13 cellular contexts compared by ENCODE assay signal in the genomic region with DNA sequence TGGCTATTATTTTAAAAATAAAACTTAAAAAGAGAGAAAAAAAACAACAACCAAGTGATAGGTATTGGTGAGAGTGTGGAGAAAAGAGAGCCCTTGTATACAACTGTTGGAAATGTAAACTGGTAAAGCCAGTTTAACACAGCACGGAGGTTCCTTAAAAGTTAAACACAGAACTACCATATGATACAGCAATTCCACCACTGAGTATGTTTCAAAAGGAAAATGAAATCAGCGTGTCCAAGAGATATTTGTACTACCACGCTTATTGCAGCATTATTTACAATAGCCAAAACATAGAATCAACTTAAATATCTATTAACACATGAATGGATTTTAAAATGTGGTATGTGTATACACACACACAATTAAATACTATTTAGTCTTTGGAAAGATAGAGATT. TPM values are rescaled to one million over a fixed set of nuclear protein-coding genes. Genes with fewer than 3 reads are reported as not detected.
DNase-seq lines count a peak whose midpoint lies in the region; ATAC-seq, FAIRE-seq and TF ChIP-seq lines count a peak whose summit lies in the region.
"Had no signal": no experiment of that assay in that cellular context is flagged by ENCODE, and none has a peak within 500 bp of the region (broad histone marks: within the 10 kb centered on the region; RNA-seq: fewer than 3 reads in every experiment).

No MANE protein-coding gene starts in this region.

- no peak overlapping the region for H3K27ac Mint-ChIP-seq in stimulated activated effector memory CD8-positive, alpha-beta T cell treated with anti-CD3 and anti-CD28 coated beads, Interleukin-12 subunit alpha, Interleukin-12 subunit beta, amount 100 ng/mL, for 72 hours
- H3K27ac Mint-ChIP-seq: stimulated activated naive CD8-positive, alpha-beta T cell treated with anti-CD3 and anti-CD28 coated beads, Interleukin-15, Interleukin-2, amounts not matched to agents 100 ng/mL and 50 ng/mL, for 24 hours had no signal

- no peak overlapping the region for H2BK5ac ChIP-seq in neuronal stem cell (ENCODE audit: low read length)

- no peak overlapping the region for H3K14ac ChIP-seq in neuronal stem cell (ENCODE audit: low read length)

- H3K27ac ChIP-seq in PC-3 (ENCODE audit: low read length): no peak overlapping the region
- H3K27ac ChIP-seq in neuronal stem cell (replicated peaks; ENCODE audit: low read length): no peak overlapping the region
- no peak overlapping the region for H3K27ac ChIP-seq in body of pancreas

- no CpG with 5 or more reads among the region's 3 CpGs for WGBS in neuronal stem cell (ENCODE audit: extremely low coverage in 2 of 2, insufficient read length in 2 of 2, insufficient replicate concordance in 1 of 2), 2 donors
- 16 to 20% methylated on average over 3 of the region's 3 CpGs for WGBS in body of pancreas, 2 donors

- H3K36me3 ChIP-seq in PC-3 (ENCODE audit: low read depth, low read length) (no peaks in the 10 kb centered on the region), neuronal stem cell (replicated peaks in 1 of 2; ENCODE audit: control insufficient read depth in 2 of 2, insufficient read depth in 2 of 2, low read length in 2 of 2) (no peaks in the 10 kb centered on the region), body of pancreas (replicated peaks in 1 of 2; ENCODE audit: insufficient read depth in 1 of 2, low read depth in 2 of 2) (no peaks in the 10 kb centered on the region)

- POLR2A ChIA-PET in PC-3 (lab: Charles Lee; ENCODE audit: unreplicated experiment): no interaction called here

- H3K4ac ChIP-seq in neuronal stem cell (ENCODE audit: low read length): no peak overlapping the region

- no peak overlapping the region for H2BK15ac ChIP-seq in neuronal stem cell (ENCODE audit: low read length)

- BruUV-seq in PC-3 (replicated peaks; lab: Mats Ljungman, UMichigan): no TSS peak

- peak; percentile 36 for FAIRE-seq in H54 (lab: Jason Lieb, UNC)

- TF ChIP-seq POLR2A in H54 (IDR thresholded peaks at IDR 0.05; ENCODE audit: low read depth, low read length): no peak
- no peak for TF ChIP-seq POLR2A in body of pancreas (IDR thresholded peaks at IDR 0.05)

- H3K9me3 Mint-ChIP-seq in stimulated activated effector memory CD8-positive, alpha-beta T cell treated with anti-CD3 and anti-CD28 coated beads, Interleukin-12 subunit alpha, Interleukin-12 subunit beta, amount 100 ng/mL, for 72 hours: peaks cover 4% of the 10 kb centered on the region
- H3K9me3 Mint-ChIP-seq: stimulated activated naive CD8-positive, alpha-beta T cell treated with anti-CD3 and anti-CD28 coated beads, Interleukin-15, Interleukin-2, amounts not matched to agents 100 ng/mL and 50 ng/mL, for 24 hours had no signal

- ATAC-seq in PC-3 (no peak), esophagus mucosa (peak; percentile 75), GM18873 (IDR thresholded peaks at IDR 0.05; ENCODE audit: low FRiP score, unreplicated experiment) (no peak), body of pancreas (no peak)
- no peak for ATAC-seq in stimulated activated effector memory CD8-positive, alpha-beta T cell treated with anti-CD3 and anti-CD28 coated beads, Interleukin-12 subunit alpha, Interleukin-12 subunit beta, amount 100 ng/mL, for 72 hours
- ATAC-seq: left lobe of liver had no signal

- no peak overlapping the region for H3K4me2 ChIP-seq in PC-3 (ENCODE audit: low read length)
- H3K4me2 ChIP-seq in neuronal stem cell (ENCODE audit: insufficient read depth, low read length, poor library complexity, severe bottlenecking): no peak overlapping the region

- DNase-seq in H54 (ENCODE audit: insufficient read length, low spot score) (no peak), PC-3 (peak; percentile 27), neuronal stem cell (ENCODE audit: low spot score) (no peak), body of pancreas (no peak)
- DNase-seq in stimulated activated effector memory CD8-positive, alpha-beta T cell treated with anti-CD3 and anti-CD28 coated beads, Interleukin-12 subunit alpha, Interleukin-12 subunit beta, amount 100 ng/mL, for 72 hours (ENCODE audit: low spot score in 2 of 2): no peak
- DNase-seq in activated effector memory CD4-positive, alpha-beta T cell treated with anti-CD3 and anti-CD28 coated beads, Interleukin-2, amount 50 U/mL, for 16 hours: no peak
- DNase-seq: DMS79 treated with DMSO at 0.1 percent for 48 hours; effector memory CD4-positive, alpha-beta T cell; NCI-H1048 had no signal

- no peak overlapping the region for H3K18ac ChIP-seq in neuronal stem cell (ENCODE audit: low read length)

- H3K4me1 Mint-ChIP-seq in stimulated activated effector memory CD8-positive, alpha-beta T cell treated with anti-CD3 and anti-CD28 coated beads, Interleukin-12 subunit alpha, Interleukin-12 subunit beta, amount 100 ng/mL, for 72 hours: no peaks in the 10 kb centered on the region

- TF ChIP-seq CTCF in PC-3 (conservative IDR thresholded peaks at IDR 0.05; ENCODE audit: low read depth, low read length) (no peak), body of pancreas (IDR thresholded peaks at IDR 0.05) (no peak)

- H2BK120ac ChIP-seq in neuronal stem cell (ENCODE audit: low read depth, low read length): no peak overlapping the region

- H3K9me3 ChIP-seq in PC-3 (ENCODE audit: low read length): no peaks in the 10 kb centered on the region
- H3K9me3 ChIP-seq in neuronal stem cell (replicated peaks in 1 of 2; ENCODE audit: control insufficient read depth in 2 of 2, insufficient read depth in 1 of 2, low read depth in 1 of 2, low read length in 2 of 2): no peaks in the 10 kb centered on the region
- no peaks in the 10 kb centered on the region for H3K9me3 ChIP-seq in body of pancreas

- H4K20me1 ChIP-seq in PC-3 (ENCODE audit: low read length): no peaks in the 10 kb centered on the region

- H3K4me3 ChIP-seq in PC-3 (ENCODE audit: low read length): no peak overlapping the region
- H3K4me3 ChIP-seq in neuronal stem cell (ENCODE audit: low read length in 2 of 2): peak overlapping the region; percentile 41 to 72
- no peak overlapping the region for H3K4me3 ChIP-seq in body of pancreas

- H3K9me2 ChIP-seq in PC-3 (replicated peaks; ENCODE audit: low read length): no peaks in the 10 kb centered on the region

- no peak overlapping the region for H2AFZ ChIP-seq in PC-3 (ENCODE audit: low read length)
- H2AFZ ChIP-seq in neuronal stem cell (ENCODE audit: low read length): no peak overlapping the region

- intact Hi-C loops in PC-3 (cut with micrococcal nuclease) (no loop called here), body of pancreas (cut with DNase I) (no loop called here)

- H3K36me3 Mint-ChIP-seq in stimulated activated effector memory CD8-positive, alpha-beta T cell treated with anti-CD3 and anti-CD28 coated beads, Interleukin-12 subunit alpha, Interleukin-12 subunit beta, amount 100 ng/mL, for 72 hours: no peaks in the 10 kb centered on the region

- H3K79me2 ChIP-seq in PC-3 (ENCODE audit: low read length): no peaks in the 10 kb centered on the region

- H3K27me3 ChIP-seq in PC-3 (ENCODE audit: low read length) (no peaks in the 10 kb centered on the region), neuronal stem cell (ENCODE audit: control insufficient read depth in 3 of 3, insufficient read depth in 3 of 3, low read depth in 1 of 3, low read length in 3 of 3) (no peaks in the 10 kb centered on the region), body of pancreas (no peaks in the 10 kb centered on the region)

- H2BK12ac ChIP-seq in neuronal stem cell (ENCODE audit: low read length): no peak overlapping the region

- no peak overlapping the region for H3K4me3 Mint-ChIP-seq in stimulated activated effector memory CD8-positive, alpha-beta T cell treated with anti-CD3 and anti-CD28 coated beads, Interleukin-12 subunit alpha, Interleukin-12 subunit beta, amount 100 ng/mL, for 72 hours
- H3K4me3 Mint-ChIP-seq: stimulated activated naive CD8-positive, alpha-beta T cell treated with anti-CD3 and anti-CD28 coated beads, Interleukin-15, Interleukin-2, amounts not matched to agents 100 ng/mL and 50 ng/mL, for 24 hours had no signal

- H4K91ac ChIP-seq in neuronal stem cell (ENCODE audit: low read depth, low read length, poor library complexity): no peak overlapping the region

- H3K4me1 ChIP-seq in PC-3 (ENCODE audit: insufficient read depth, low read length) (no peaks in the 10 kb centered on the region), neuronal stem cell (ENCODE audit: control insufficient read depth in 2 of 2, insufficient read depth in 1 of 2, low read depth in 1 of 2, low read length in 2 of 2) (peaks cover 5 to 13% of the 10 kb centered on the region in 2 donors), body of pancreas (no peaks in the 10 kb centered on the region)

- H3K9ac ChIP-seq in PC-3 (ENCODE audit: low read length) (no peak overlapping the region), neuronal stem cell (ENCODE audit: low read depth, low read length, poor library complexity) (no peak overlapping the region)

- CTCF ChIA-PET in PC-3 (lab: Charles Lee): no interaction called here

- H3K79me1 ChIP-seq in neuronal stem cell (ENCODE audit: low read depth, low read length): no peaks in the 10 kb centered on the region

- no peak overlapping the region for H4K8ac ChIP-seq in neuronal stem cell (ENCODE audit: low read depth, low read length)

- H2AK5ac ChIP-seq in neuronal stem cell (ENCODE audit: low read depth, low read length): no peak overlapping the region

- H3K23ac ChIP-seq in neuronal stem cell (ENCODE audit: low read depth, low read length, poor library complexity): no peak overlapping the region

- H3F3A ChIP-seq in PC-3 (ENCODE audit: low read length, unreplicated experiment): no peaks in the 10 kb centered on the region

RNA-seq across cellular contexts. Expression of gene PTCHD4, which starts 1.1 kb away (rescaled TPM):
- total RNA-seq in PC-3 (2014; rRNA removed) (not detected in 2 replicates), esophagus mucosa (0.40 TPM), body of pancreas (under 1 TPM in 1 of 2 donors, not detected in 1; 0.26 TPM)
- polyA plus RNA-seq in neuronal stem cell (2013, experiment 1 of 2): 11.0 TPM
- 11.7 TPM for polyA plus RNA-seq in neuronal stem cell (2013, experiment 2 of 2)

Comparison
In these comparisons a context has a peak if more than half of its experiments do, and no peak if none do; other contexts are left out.
1. H3K4me3 ChIP-seq: peak in neuronal stem cell (2 of 2); none in PC-3 (single experiment) and body of pancreas (0 of 2).